In the genomic region with DNA sequence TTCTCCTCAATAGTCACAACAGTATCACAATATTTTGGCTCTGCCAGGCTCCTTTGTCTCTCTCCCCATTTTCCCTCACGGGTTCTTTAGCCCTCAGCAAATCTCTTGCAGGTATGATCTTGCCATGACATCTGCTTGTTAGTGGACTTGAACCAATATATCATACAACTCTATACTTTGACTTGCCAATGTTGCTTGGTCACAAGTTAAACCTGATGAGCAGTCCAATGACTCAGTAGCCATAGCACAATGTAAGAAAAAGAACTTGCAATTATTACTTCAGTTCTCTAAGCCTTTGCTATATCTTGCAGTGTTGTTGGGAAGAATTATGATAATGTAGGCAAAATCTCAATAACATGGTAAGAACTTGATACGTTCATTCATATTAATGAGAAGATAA, we compare ENCODE assay signal across 33 cellular contexts.
"Had no signal": no experiment of that assay in that cellular context is flagged by ENCODE, and none has a peak within 500 bp of the region (broad histone marks: within the 10 kb centered on the region; RNA-seq: fewer than 3 reads in every experiment).

No MANE protein-coding gene starts in this region.

- ATAC-seq: activated CD4-positive, CD25-positive, alpha-beta regulatory T cell treated with anti-CD3 and anti-CD28 coated beads, Interleukin-2, amount 50 U/mL, for 24 hours; activated CD8-positive, alpha-beta T cell treated with anti-CD3 and anti-CD28 coated beads for 36 hours; activated naive CD8-positive, alpha-beta T cell treated with anti-CD3 and anti-CD28 coated beads, Interleukin-2, amount 50 U/mL, for 24 hours; activated T-cell treated with anti-CD3 and anti-CD28 coated beads, Interleukin-2, amount 50 U/mL, for 4 hours; activated T-helper 17 cell treated with anti-CD3 and anti-CD28 coated beads, Interleukin-2, amount 50 U/mL, for 72 hours; effector memory CD8-positive, alpha-beta T cell; T-cell had no signal

- H3K36me3 ChIP-seq: adrenal gland, esophagus muscularis mucosa, WERI-Rb-1 had no signal

- H3K4me3 Mint-ChIP-seq: activated B cell treated with CpG ODN at 0.5 μM for 24 hours; activated CD8-positive, alpha-beta T cell treated with anti-CD3 and anti-CD28 coated beads for 36 hours; activated naive CD4-positive, alpha-beta T cell treated with anti-CD3 and anti-CD28 coated beads for 36 hours; activated naive CD4-positive, alpha-beta T cell treated with anti-CD3 and anti-CD28 coated beads, Interleukin-2, amount 50 U/mL, for 24 hours; activated naive CD8-positive, alpha-beta T cell treated with anti-CD3 and anti-CD28 coated beads for 36 hours; activated naive CD8-positive, alpha-beta T cell treated with anti-CD3 and anti-CD28 coated beads, Interleukin-2, amount 50 U/mL, for 24 hours; activated T-cell treated with anti-CD3 and anti-CD28 coated beads, Interleukin-2, amount 50 U/mL, for 4 hours; activated T-helper 17 cell treated with anti-CD3 and anti-CD28 coated beads, Interleukin-2, amount 50 U/mL, for 72 hours; brain; effector memory CD8-positive, alpha-beta T cell; T-cell; T-helper 1 cell treated with Interleukin-12 subunit alpha and Interleukin-12 subunit beta and Interleukin-4 antibody, amounts not matched to agents 30 μg/mL and 1 μg/mL, for 36 hours had no signal

- H3K9me3 Mint-ChIP-seq: activated CD8-positive, alpha-beta T cell treated with anti-CD3 and anti-CD28 coated beads for 36 hours; activated naive CD4-positive, alpha-beta T cell treated with anti-CD3 and anti-CD28 coated beads, Interleukin-2, amount 50 U/mL, for 24 hours; activated naive CD8-positive, alpha-beta T cell treated with anti-CD3 and anti-CD28 coated beads, Interleukin-2, amount 50 U/mL, for 24 hours; activated T-helper 17 cell treated with anti-CD3 and anti-CD28 coated beads, Interleukin-2, amount 50 U/mL, for 72 hours; brain had no signal

- H3K36me3 Mint-ChIP-seq: activated naive CD4-positive, alpha-beta T cell treated with anti-CD3 and anti-CD28 coated beads, Interleukin-2, amount 50 U/mL, for 24 hours; activated naive CD8-positive, alpha-beta T cell treated with anti-CD3 and anti-CD28 coated beads for 36 hours; brain; T-cell had no signal

- H3K27me3 Mint-ChIP-seq: activated B cell treated with CpG ODN at 0.5 μM for 24 hours; activated CD8-positive, alpha-beta T cell treated with anti-CD3 and anti-CD28 coated beads for 36 hours; activated naive CD4-positive, alpha-beta T cell treated with anti-CD3 and anti-CD28 coated beads, Interleukin-2, amount 50 U/mL, for 24 hours; activated naive CD8-positive, alpha-beta T cell treated with anti-CD3 and anti-CD28 coated beads for 36 hours; activated naive CD8-positive, alpha-beta T cell treated with anti-CD3 and anti-CD28 coated beads, Interleukin-2, amount 50 U/mL, for 24 hours; activated T-helper 17 cell treated with anti-CD3 and anti-CD28 coated beads, Interleukin-2, amount 50 U/mL, for 72 hours; brain; effector memory CD8-positive, alpha-beta T cell had no signal

- DNase-seq: activated B cell treated with CpG ODN at 0.5 μM for 24 hours; activated CD4-positive, alpha-beta T cell treated with anti-CD3 and anti-CD28 coated beads for 48 hours; activated CD4-positive, alpha-beta T cell treated with anti-CD3 and anti-CD28 coated beads, Interleukin-2, amount 50 U/mL, for 1 hour; activated CD4-positive, alpha-beta T cell treated with anti-CD3 and anti-CD28 coated beads, Interleukin-2, amount 50 U/mL, for 48 hours; activated CD8-positive, alpha-beta memory T cell treated with anti-CD3 and anti-CD28 coated beads for 24 hours; activated CD8-positive, alpha-beta T cell treated with anti-CD3 and anti-CD28 coated beads for 36 hours; activated effector memory CD4-positive, alpha-beta T cell treated with Interleukin-2 at 50 U/mL for 16 hours; activated gamma-delta T cell treated with Interleukin-2 at 50 U/mL for 16 hours; activated naive CD4-positive, alpha-beta T cell treated with anti-CD3 and anti-CD28 coated beads for 36 hours; activated naive CD8-positive, alpha-beta T cell treated with anti-CD3 and anti-CD28 coated beads for 36 hours; activated naive CD8-positive, alpha-beta T cell treated with anti-CD3 and anti-CD28 coated beads, Interleukin-2, amount 50 U/mL, for 24 hours; activated T-cell treated with anti-CD3 and anti-CD28 coated beads, Interleukin-2, amount 50 U/mL, for 4 hours; adrenal gland; amygdala; aorta; caudate nucleus; cortex of kidney; dermis blood vessel endothelial cell; effector CD4-positive, alpha-beta T cell; effector memory CD8-positive, alpha-beta T cell; head of caudate nucleus; SW 1271; T-cell; T-helper 9 cell; WERI-Rb-1 had no signal

- H3K27ac ChIP-seq: adrenal gland, esophagus muscularis mucosa, WERI-Rb-1 had no signal

- FAIRE-seq: colon, frontal cortex had no signal

- H3K4me1 Mint-ChIP-seq: activated B cell treated with CpG ODN at 0.5 μM for 24 hours; activated naive CD4-positive, alpha-beta T cell treated with anti-CD3 and anti-CD28 coated beads, Interleukin-2, amount 50 U/mL, for 24 hours; activated naive CD8-positive, alpha-beta T cell treated with anti-CD3 and anti-CD28 coated beads for 36 hours; activated naive CD8-positive, alpha-beta T cell treated with anti-CD3 and anti-CD28 coated beads, Interleukin-2, amount 50 U/mL, for 24 hours; activated T-helper 17 cell treated with anti-CD3 and anti-CD28 coated beads, Interleukin-2, amount 50 U/mL, for 72 hours; T-cell had no signal

- H3K27me3 ChIP-seq: esophagus muscularis mucosa had no signal

- H3K9me3 ChIP-seq: adrenal gland, esophagus muscularis mucosa had no signal

- H3K27ac Mint-ChIP-seq: activated B cell treated with CpG ODN at 0.5 μM for 24 hours; activated CD8-positive, alpha-beta T cell treated with anti-CD3 and anti-CD28 coated beads for 36 hours; activated naive CD4-positive, alpha-beta T cell treated with anti-CD3 and anti-CD28 coated beads for 36 hours; activated naive CD4-positive, alpha-beta T cell treated with anti-CD3 and anti-CD28 coated beads, Interleukin-2, amount 50 U/mL, for 24 hours; activated naive CD8-positive, alpha-beta T cell treated with anti-CD3 and anti-CD28 coated beads for 36 hours; activated naive CD8-positive, alpha-beta T cell treated with anti-CD3 and anti-CD28 coated beads, Interleukin-2, amount 50 U/mL, for 24 hours; activated T-helper 17 cell treated with anti-CD3 and anti-CD28 coated beads, Interleukin-2, amount 50 U/mL, for 72 hours; effector memory CD8-positive, alpha-beta T cell; T-cell; T-helper 1 cell treated with Interleukin-12 subunit alpha and Interleukin-12 subunit beta and Interleukin-4 antibody, amounts not matched to agents 30 μg/mL and 1 μg/mL, for 36 hours had no signal

- H3K4me3 ChIP-seq: adrenal gland, esophagus muscularis mucosa had no signal

- H3K4me1 ChIP-seq: adrenal gland, esophagus muscularis mucosa had no signal
